13 cellular contexts compared by ENCODE assay signal in genomic region chr17:28345420-28346198, GRCh38. TPM values are rescaled to one million over a fixed set of nuclear protein-coding genes. Genes with fewer than 3 reads are reported as not detected.
DNase-seq lines count a peak whose midpoint lies in the region; ATAC-seq and TF ChIP-seq lines count a peak whose summit lies in the region.
"Had no signal": no experiment of that assay in that cellular context is flagged by ENCODE, and none has a peak within 500 bp of the region (broad histone marks: within the 10 kb centered on the region; RNA-seq: fewer than 3 reads in every experiment).

No MANE protein-coding gene starts in this region.

- ATAC-seq in GM18511 (IDR thresholded peaks at IDR 0.05; ENCODE audit: unreplicated experiment) (no peak), GM21717 (IDR thresholded peaks at IDR 0.05; ENCODE audit: unreplicated experiment) (no peak)

- DNase-seq in NCI-H1105 (lab: John Stamatoyannopoulos, UW): peak; percentile 28
- no peak for DNase-seq in coronary artery (ENCODE audit: low spot score)
- peak; percentile 25 to 69 for DNase-seq in lung microvascular endothelial cell (ENCODE audit: low read depth in 2 of 2)
- no peak for DNase-seq in SIG-M5 (lab: John Stamatoyannopoulos, UW)
- no peak for DNase-seq in GM10266 (ENCODE audit: extremely low spot score)
- DNase-seq: esophagus squamous epithelium, NCI-H146, sigmoid colon had no signal

- H3K4me3 ChIP-seq in coronary artery: no peak overlapping the region
- H3K4me3 ChIP-seq: esophagus squamous epithelium, HAP-1, sigmoid colon had no signal

- no peak for TF ChIP-seq CTCF in C4-2B (conservative IDR thresholded peaks at IDR 0.05)
- no peak for TF ChIP-seq CTCF in coronary artery (IDR thresholded peaks at IDR 0.05)
- no peak for TF ChIP-seq CTCF in GM10266 (IDR thresholded peaks at IDR 0.05; ENCODE audit: control insufficient read depth, insufficient read depth, low read depth, missing control alignments)

- H3K27ac ChIP-seq in C4-2B (peak overlapping the region; percentile 7; the same call in 1 of the 2 replicates), coronary artery (peak overlapping the region; percentile 45 to 77)

RNA-seq across cellular contexts. Expression of gene TNFAIP1, which starts 10.0 kb away (rescaled TPM):
- total RNA-seq in lung microvascular endothelial cell: 70.6 and 98.0 TPM in 2 replicates

RNA-seq across cellular contexts. Expression of gene IFT20, which starts 10.3 kb away (rescaled TPM):
- 42.3 and 43.3 TPM in 2 replicates for total RNA-seq in lung microvascular endothelial cell

RNA-seq across cellular contexts. Expression of gene POLDIP2, which starts 11.7 kb away (rescaled TPM):
- 50.8 and 55.6 TPM in 2 replicates for total RNA-seq in lung microvascular endothelial cell

RNA-seq across cellular contexts. Expression of gene SEBOX, which starts 19.4 kb away (rescaled TPM):
- total RNA-seq in lung microvascular endothelial cell: not detected in 2 replicates
- total RNA-seq: esophagus squamous epithelium, sigmoid colon, SK-MEL-5 had no signal

RNA-seq across cellular contexts. Expression of gene VTN, which starts 24.5 kb away (rescaled TPM):
- under 0.01 TPM in 2 replicates for total RNA-seq in lung microvascular endothelial cell

Comparison
In these comparisons a context has a peak if more than half of its experiments do, and no peak if none do; other contexts are left out.
1. DNase-seq: peak in NCI-H1105 (single experiment) and lung microvascular endothelial cell (2 of 2); none in coronary artery (single experiment), SIG-M5 (single experiment) and GM10266 (single experiment).